23 cellular contexts compared by ENCODE assay signal in the genomic region with DNA sequence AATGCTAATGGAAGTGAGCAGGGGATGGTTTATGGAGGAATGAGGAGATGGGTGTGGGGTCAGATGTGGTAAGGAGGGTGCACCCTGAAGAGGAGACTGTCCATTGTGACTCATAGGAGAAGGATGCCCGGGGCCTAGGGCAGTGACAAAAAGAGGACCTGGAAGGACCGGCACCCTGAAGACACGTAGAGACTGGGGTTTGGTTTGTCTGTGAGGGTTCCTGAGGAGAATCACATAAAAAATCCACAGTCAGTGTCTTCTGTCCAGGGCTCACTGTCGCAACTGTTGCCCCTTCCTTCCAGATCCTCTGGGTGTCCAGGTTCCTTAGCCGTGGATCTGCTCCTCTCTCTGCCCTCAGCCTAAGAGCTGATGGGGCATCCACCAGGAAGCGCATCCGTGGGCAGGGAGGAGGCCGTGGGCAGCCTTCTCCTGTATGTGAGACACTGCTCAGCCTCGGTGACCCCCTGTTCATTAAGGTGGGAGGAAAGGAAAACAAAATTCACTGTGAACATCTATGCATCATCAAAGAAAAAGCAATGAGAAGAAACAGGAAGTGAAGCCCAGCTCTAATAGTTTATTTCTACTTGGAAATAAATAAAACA.
DNase-seq lines count a peak whose midpoint lies in the region; ATAC-seq, FAIRE-seq and TF ChIP-seq lines count a peak whose summit lies in the region.
"Had no signal": no experiment of that assay in that cellular context is flagged by ENCODE, and none has a peak within 500 bp of the region (broad histone marks: within the 10 kb centered on the region; RNA-seq: fewer than 3 reads in every experiment).

No MANE protein-coding gene starts in this region.

- FAIRE-seq in K562 (lab: Jason Lieb, UNC): no peak
- FAIRE-seq: G401.6, GM12892, GM18507, HTR-8/SVneo had no signal

- TF ChIP-seq CTCF in K562 (IDR thresholded peaks at IDR 0.05 in 2 of 3, conservative IDR thresholded peaks at IDR 0.05 in 1 of 3; ENCODE audit: insufficient read depth in 2 of 3, low read depth in 1 of 3, low read length in 3 of 3) (no peak), coronary artery (IDR thresholded peaks at IDR 0.05) (no peak), type B pancreatic cell (conservative IDR thresholded peaks at IDR 0.05) (no peak)

- H3K27ac ChIP-seq in BLaER1: no peak overlapping the region
- H3K27ac ChIP-seq in K562 (ENCODE audit: extremely low read depth, low read depth, low read length): no peak overlapping the region
- H3K27ac ChIP-seq in coronary artery: no peak overlapping the region
- H3K27ac ChIP-seq: GM23248, HL-60 had no signal

- DNase-seq in EL (peak; percentile 8), K562 (ENCODE audit: extremely low read depth in 1 of 4, low spot score in 3 of 4) (no peak), naive B cell (no peak), coronary artery (ENCODE audit: low spot score) (no peak), type B pancreatic cell (ENCODE audit: extremely low spot score, unreplicated experiment) (no peak), ureter (ENCODE audit: low spot score) (no peak), T1000 (lab: John Stamatoyannopoulos, UW) (no peak)
- DNase-seq: 8988T; BE2C; CD4-positive, alpha-beta memory T cell; DMS153; DMS79; GM23248; KG1 had no signal

- H3K9me3 Mint-ChIP-seq in naive B cell: peaks cover 0 to 7% (median 2%) of the 10 kb centered on the region in 7 donors
- no peaks in the 10 kb centered on the region for H3K9me3 Mint-ChIP-seq in type B pancreatic cell
- H3K9me3 Mint-ChIP-seq: CD14-positive monocyte; CD4-positive, alpha-beta memory T cell; IgD-negative memory B cell had no signal

- no peak for TF ChIP-seq EP300 in K562 (IDR thresholded peaks at IDR 0.05; ENCODE audit: low read length)

- H3K4me3 Mint-ChIP-seq in naive B cell (peak overlapping the region in 2 of 8 donors; percentile 16 to 25), type B pancreatic cell (no peak overlapping the region)
- H3K4me3 Mint-ChIP-seq: CD4-positive, alpha-beta memory T cell had no signal

- H3K36me3 ChIP-seq in BLaER1 (no peaks in the 10 kb centered on the region), K562 (ENCODE audit: control insufficient read depth, insufficient read depth, low read length) (no peaks in the 10 kb centered on the region)
- H3K36me3 ChIP-seq: BE2C, HAP-1 had no signal

- no peak for TF ChIP-seq POLR2A in K562 (conservative IDR thresholded peaks at IDR 0.05)

- H3K27me3 Mint-ChIP-seq in naive B cell: no peaks in the 10 kb centered on the region
- H3K27me3 Mint-ChIP-seq in type B pancreatic cell: peaks cover 77% of the 10 kb centered on the region
- H3K27me3 Mint-ChIP-seq: IgD-negative memory B cell had no signal

- TF ChIP-seq RAD21 in K562 (CRISPR knock-in tag; conservative IDR thresholded peaks at IDR 0.05 in 1 of 2, IDR thresholded peaks at IDR 0.05 in 1 of 2): no peak

- H3K9ac ChIP-seq in BLaER1 (no peak overlapping the region), K562 (ENCODE audit: insufficient read depth in 1 of 2, low read depth in 2 of 2, low read length in 2 of 2) (no peak overlapping the region)
- H3K9ac ChIP-seq: GM23248 had no signal

- POLR2A ChIA-PET in K562 (lab: Yijun Ruan, JAX): interaction anchor here (0.7 to 3.3 kb wide), 9 partner anchors 8 to 390 kb away, joined by 3 to 14 read pairs (median 4); no protein-coding TSS in a partner anchor

- BruUV-seq in K562 (replicated peaks; lab: Mats Ljungman, UMichigan): no TSS peak

- CTCF ChIA-PET in K562 (lab: Yijun Ruan, JAX; ENCODE audit: low intra/inter-chr PET ratio): interaction anchor here (0.9 kb wide), 1 partner anchor 16 kb away, joined by 4 read pairs; no protein-coding TSS in a partner anchor

- H4K20me1 ChIP-seq in BLaER1 (no peaks in the 10 kb centered on the region), K562 (replicated peaks; ENCODE audit: control insufficient read depth, insufficient read depth, low read length) (peaks cover 19% of the 10 kb centered on the region; the same call in 1 of the 2 replicates)

- in situ Hi-C loops in K562 (cut with MboI): no loop called here

- no peak overlapping the region for H2AFZ ChIP-seq in K562 (ENCODE audit: low read depth, low read length)
- H2AFZ ChIP-seq: GM23248 had no signal

- peak overlapping the region in 5 of 6 donors; percentile 3 to 90 (median 23) for H3K27ac Mint-ChIP-seq in naive B cell
- no peak overlapping the region for H3K27ac Mint-ChIP-seq in type B pancreatic cell
- H3K27ac Mint-ChIP-seq: CD14-positive monocyte; CD4-positive, alpha-beta memory T cell had no signal

- H3K4me3 ChIP-seq in BLaER1 (no peak overlapping the region), K562 (no peak overlapping the region), coronary artery (no peak overlapping the region)
- H3K4me3 ChIP-seq: GM23248, HAP-1 had no signal

- H3K27me3 ChIP-seq in BLaER1 (no peaks in the 10 kb centered on the region), K562 (ENCODE audit: control insufficient read depth in 2 of 2, insufficient read depth in 2 of 2, low read length in 2 of 2) (peaks cover 9 to 20% of the 10 kb centered on the region in 2 experiments; a peak in 3 of 5 replicates)

- ATAC-seq in K562 (no peak), naive B cell (ENCODE audit: low read depth in 2 of 2) (no peak)

- H3K4me1 ChIP-seq in BLaER1 (peaks cover 66% of the 10 kb centered on the region), K562 (replicated peaks in 1 of 2; ENCODE audit: control insufficient read depth in 2 of 2, insufficient read depth in 2 of 2, low read length in 2 of 2) (peaks cover 0 to 5% of the 10 kb centered on the region in 2 experiments; a peak in 1 of 5 replicates)
- H3K4me1 ChIP-seq: BE2C, HAP-1 had no signal

- H3K4me2 ChIP-seq in BLaER1: peak overlapping the region; percentile 56; the same call in 1 of the 2 replicates
- no peak overlapping the region for H3K4me2 ChIP-seq in K562 (ENCODE audit: insufficient read depth, low read length)

- H3K9me3 ChIP-seq in BLaER1: no peaks in the 10 kb centered on the region
- no peaks in the 10 kb centered on the region for H3K9me3 ChIP-seq in K562 (replicated peaks; ENCODE audit: control insufficient read depth, insufficient read depth, low read depth, low read length)
- H3K9me3 ChIP-seq: BE2C, HAP-1 had no signal

- intact Hi-C loops in K562 (cut with micrococcal nuclease): loop anchor here (5.0 to 10.0 kb wide), 2 partner anchors 237 to 329 kb away; no protein-coding TSS in a partner anchor

- WGBS in K562 (ENCODE audit: insufficient coverage, low coverage, missing lambda C conversion rate): under 1% methylated on average over 9 of the region's 9 CpGs

- no peaks in the 10 kb centered on the region for H3K36me3 Mint-ChIP-seq in naive B cell
- no peaks in the 10 kb centered on the region for H3K36me3 Mint-ChIP-seq in type B pancreatic cell
- H3K36me3 Mint-ChIP-seq: CD14-positive monocyte; CD4-positive, alpha-beta memory T cell; IgD-negative memory B cell had no signal

- H3K4me1 Mint-ChIP-seq in naive B cell (peaks cover 40 to 52% (median 49%) of the 10 kb centered on the region in 3 donors), type B pancreatic cell (ENCODE audit: unreplicated experiment) (no peaks in the 10 kb centered on the region)

- no peaks in the 10 kb centered on the region for H3K79me2 ChIP-seq in K562 (ENCODE audit: control insufficient read depth, insufficient read depth, low read length)

- no peaks in the 10 kb centered on the region for H3K9me1 ChIP-seq in K562 (ENCODE audit: control insufficient read depth, insufficient read depth, low read length)

TF ChIP-seq in K562, 482 proteins besides CTCF, POLR2A, EP300 and RAD21:
- TF ChIP-seq KDM5B (IDR thresholded peaks at IDR 0.05; ENCODE audit: insufficient replicate concordance, low read depth, low read length) (peak; percentile 22), JUND (IDR thresholded peaks at IDR 0.05; ENCODE audit: borderline replicate concordance, low read depth, low read length) (no peak), JUND (tag; IDR thresholded peaks at IDR 0.05; ENCODE audit: borderline replicate concordance, low read depth, low read length) (no peak), PRMT5 (CRISPR knock-in tag; IDR thresholded peaks at IDR 0.05) (peak; percentile 76; the same call in 1 of the 2 replicates)
- TF ChIP-seq, protein P1, sequence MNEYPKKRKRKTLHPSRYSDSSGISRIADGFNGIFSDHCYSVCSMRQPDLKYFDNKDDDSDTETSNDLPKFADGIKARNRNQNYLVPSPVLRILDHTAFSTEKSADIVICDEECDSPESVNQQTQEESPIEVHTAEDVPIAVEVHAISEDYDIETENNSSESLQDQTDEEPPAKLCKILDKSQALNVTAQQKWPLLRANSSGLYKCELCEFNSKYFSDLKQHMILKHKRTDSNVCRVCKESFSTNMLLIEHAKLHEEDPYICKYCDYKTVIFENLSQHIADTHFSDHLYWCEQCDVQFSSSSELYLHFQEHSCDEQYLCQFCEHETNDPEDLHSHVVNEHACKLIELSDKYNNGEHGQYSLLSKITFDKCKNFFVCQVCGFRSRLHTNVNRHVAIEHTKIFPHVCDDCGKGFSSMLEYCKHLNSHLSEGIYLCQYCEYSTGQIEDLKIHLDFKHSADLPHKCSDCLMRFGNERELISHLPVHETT (CRISPR knock-in tag; conservative IDR thresholded peaks at IDR 0.05 in 1 of 2, IDR thresholded peaks at IDR 0.05 in 1 of 2): 0 out of 4 replicates have a peak, but pooled peaks of 1 of the 2 experiments have one; percentile 58
